ENCODE assay signal across 8 cellular contexts in the genomic region with DNA sequence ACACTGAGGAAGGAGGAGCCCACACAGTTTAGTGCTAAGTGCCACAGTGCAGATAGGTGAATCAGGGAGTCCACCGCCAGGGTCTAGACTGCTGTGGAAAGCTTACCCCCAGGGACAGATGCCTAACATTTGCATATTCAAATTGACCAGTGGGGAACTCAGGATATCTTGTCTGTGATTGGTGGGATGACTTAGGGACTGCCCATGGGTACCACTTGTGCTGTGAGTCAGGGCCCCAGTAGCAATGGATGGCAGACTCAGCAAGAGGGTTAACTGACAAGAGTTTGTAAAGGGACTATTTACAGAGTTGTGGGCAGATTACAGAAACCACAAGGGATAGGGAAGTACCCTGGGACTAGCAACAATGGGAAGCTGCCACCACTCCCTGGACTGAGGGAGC.
DNase-seq lines count a peak whose midpoint lies in the region; ATAC-seq and TF ChIP-seq lines count a peak whose summit lies in the region.

No MANE protein-coding gene starts in this region.

- H3K27me3 Mint-ChIP-seq in memory B cell (peaks cover 21% of the 10 kb centered on the region), mesothelial cell of epicardium (ENCODE audit: low read depth) (peaks cover 15% of the 10 kb centered on the region)

- no peak overlapping the region for H3K4me3 Mint-ChIP-seq in memory B cell
- no peak overlapping the region for H3K4me3 Mint-ChIP-seq in mesothelial cell of epicardium

- DNase-seq in NCI-H2107 treated with DMSO at 0.1 percent for 48 hours (lab: John Stamatoyannopoulos, UW; ENCODE audit: unreplicated experiment) (peak; percentile 20), NCI-H2107 (lab: John Stamatoyannopoulos, UW) (no peak), OCI-M1 (lab: John Stamatoyannopoulos, UW) (peak; percentile 63), memory B cell (ENCODE audit: low spot score in 2 of 2) (no peak), SHP77 (lab: John Stamatoyannopoulos, UW) (no peak), mesothelial cell of epicardium (ENCODE audit: low spot score in 2 of 2, unreplicated experiment in 2 of 2) (no peak), sciatic nerve (ENCODE audit: low spot score) (no peak)

- no peaks in the 10 kb centered on the region for H3K36me3 Mint-ChIP-seq in memory B cell
- no peaks in the 10 kb centered on the region for H3K36me3 Mint-ChIP-seq in mesothelial cell of epicardium

- H3K9me3 Mint-ChIP-seq in memory B cell = no peaks in the 10 kb centered on the region
- H3K9me3 Mint-ChIP-seq in mesothelial cell of epicardium = peaks cover 4% of the 10 kb centered on the region

- TF ChIP-seq CTCF in mesothelial cell of epicardium (IDR thresholded peaks at IDR 0.05; ENCODE audit: unreplicated experiment) = no peak

- peaks cover 2% of the 10 kb centered on the region for H3K4me1 Mint-ChIP-seq in memory B cell
- peaks cover 32% of the 10 kb centered on the region for H3K4me1 Mint-ChIP-seq in mesothelial cell of epicardium

- ATAC-seq in HG02885 (IDR thresholded peaks at IDR 0.05; ENCODE audit: poor library complexity, unreplicated experiment) (peak; percentile 54), memory B cell (ENCODE audit: low read depth) (peak; percentile 49), sciatic nerve (no peak)

- H3K27ac Mint-ChIP-seq in memory B cell (no peak overlapping the region), mesothelial cell of epicardium (no peak overlapping the region)

- intact Hi-C loops in sciatic nerve (cut with DNase I) = no loop called here

Comparison
In these comparisons a context has a peak if more than half of its experiments do, and no peak if none do; other contexts are left out.
1. DNase-seq: peak in NCI-H2107 treated with DMSO at 0.1 percent for 48 hours (single experiment) and OCI-M1 (single experiment); none in NCI-H2107 (single experiment), memory B cell (0 of 2), SHP77 (0 of 2), mesothelial cell of epicardium (0 of 2) and sciatic nerve (single experiment).